In the genomic region with DNA sequence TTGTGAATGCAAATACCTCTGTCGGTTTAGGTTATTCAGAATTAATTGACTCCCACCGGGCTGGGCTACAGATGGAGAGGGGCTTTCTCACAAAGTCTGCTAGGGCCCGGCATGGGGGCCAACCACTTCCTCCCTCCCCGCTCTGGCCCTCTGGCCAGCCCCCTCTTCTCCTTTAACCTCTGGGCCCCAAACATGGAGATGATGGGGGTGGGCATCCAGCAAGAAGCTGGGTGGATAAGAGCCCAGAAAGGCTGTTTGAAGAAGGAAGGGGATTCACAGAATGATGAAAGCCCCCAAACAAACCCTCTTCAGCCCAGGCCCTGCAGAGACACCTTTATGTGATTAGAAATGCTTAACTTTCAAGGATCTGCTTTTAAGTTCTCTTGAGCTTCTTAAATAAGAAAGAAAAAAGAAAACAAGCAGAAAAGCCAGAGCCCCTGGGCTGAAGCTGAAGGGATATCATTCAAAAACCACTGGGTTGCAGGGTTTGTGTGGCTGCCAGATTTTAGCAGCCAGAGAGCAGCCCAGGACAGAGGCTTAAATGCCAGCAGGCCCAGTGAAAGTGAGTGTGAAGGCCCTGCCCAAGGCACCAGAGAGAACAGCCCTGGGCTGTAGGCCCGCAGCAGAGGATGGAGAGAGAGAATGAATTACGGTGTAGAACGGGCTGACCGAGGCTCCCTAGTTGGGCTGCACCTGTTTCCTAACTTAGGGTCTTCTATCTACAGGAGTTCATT, we compare ENCODE assay signal across 1 cellular context.
TF ChIP-seq lines count a peak whose summit lies in the region.

No MANE protein-coding gene starts in this region.

TF ChIP-seq in GM23338, 12 proteins besides CTCF, POLR2A, EP300 and RAD21 (continued from another document):
- TF ChIP-seq, protein P1, sequence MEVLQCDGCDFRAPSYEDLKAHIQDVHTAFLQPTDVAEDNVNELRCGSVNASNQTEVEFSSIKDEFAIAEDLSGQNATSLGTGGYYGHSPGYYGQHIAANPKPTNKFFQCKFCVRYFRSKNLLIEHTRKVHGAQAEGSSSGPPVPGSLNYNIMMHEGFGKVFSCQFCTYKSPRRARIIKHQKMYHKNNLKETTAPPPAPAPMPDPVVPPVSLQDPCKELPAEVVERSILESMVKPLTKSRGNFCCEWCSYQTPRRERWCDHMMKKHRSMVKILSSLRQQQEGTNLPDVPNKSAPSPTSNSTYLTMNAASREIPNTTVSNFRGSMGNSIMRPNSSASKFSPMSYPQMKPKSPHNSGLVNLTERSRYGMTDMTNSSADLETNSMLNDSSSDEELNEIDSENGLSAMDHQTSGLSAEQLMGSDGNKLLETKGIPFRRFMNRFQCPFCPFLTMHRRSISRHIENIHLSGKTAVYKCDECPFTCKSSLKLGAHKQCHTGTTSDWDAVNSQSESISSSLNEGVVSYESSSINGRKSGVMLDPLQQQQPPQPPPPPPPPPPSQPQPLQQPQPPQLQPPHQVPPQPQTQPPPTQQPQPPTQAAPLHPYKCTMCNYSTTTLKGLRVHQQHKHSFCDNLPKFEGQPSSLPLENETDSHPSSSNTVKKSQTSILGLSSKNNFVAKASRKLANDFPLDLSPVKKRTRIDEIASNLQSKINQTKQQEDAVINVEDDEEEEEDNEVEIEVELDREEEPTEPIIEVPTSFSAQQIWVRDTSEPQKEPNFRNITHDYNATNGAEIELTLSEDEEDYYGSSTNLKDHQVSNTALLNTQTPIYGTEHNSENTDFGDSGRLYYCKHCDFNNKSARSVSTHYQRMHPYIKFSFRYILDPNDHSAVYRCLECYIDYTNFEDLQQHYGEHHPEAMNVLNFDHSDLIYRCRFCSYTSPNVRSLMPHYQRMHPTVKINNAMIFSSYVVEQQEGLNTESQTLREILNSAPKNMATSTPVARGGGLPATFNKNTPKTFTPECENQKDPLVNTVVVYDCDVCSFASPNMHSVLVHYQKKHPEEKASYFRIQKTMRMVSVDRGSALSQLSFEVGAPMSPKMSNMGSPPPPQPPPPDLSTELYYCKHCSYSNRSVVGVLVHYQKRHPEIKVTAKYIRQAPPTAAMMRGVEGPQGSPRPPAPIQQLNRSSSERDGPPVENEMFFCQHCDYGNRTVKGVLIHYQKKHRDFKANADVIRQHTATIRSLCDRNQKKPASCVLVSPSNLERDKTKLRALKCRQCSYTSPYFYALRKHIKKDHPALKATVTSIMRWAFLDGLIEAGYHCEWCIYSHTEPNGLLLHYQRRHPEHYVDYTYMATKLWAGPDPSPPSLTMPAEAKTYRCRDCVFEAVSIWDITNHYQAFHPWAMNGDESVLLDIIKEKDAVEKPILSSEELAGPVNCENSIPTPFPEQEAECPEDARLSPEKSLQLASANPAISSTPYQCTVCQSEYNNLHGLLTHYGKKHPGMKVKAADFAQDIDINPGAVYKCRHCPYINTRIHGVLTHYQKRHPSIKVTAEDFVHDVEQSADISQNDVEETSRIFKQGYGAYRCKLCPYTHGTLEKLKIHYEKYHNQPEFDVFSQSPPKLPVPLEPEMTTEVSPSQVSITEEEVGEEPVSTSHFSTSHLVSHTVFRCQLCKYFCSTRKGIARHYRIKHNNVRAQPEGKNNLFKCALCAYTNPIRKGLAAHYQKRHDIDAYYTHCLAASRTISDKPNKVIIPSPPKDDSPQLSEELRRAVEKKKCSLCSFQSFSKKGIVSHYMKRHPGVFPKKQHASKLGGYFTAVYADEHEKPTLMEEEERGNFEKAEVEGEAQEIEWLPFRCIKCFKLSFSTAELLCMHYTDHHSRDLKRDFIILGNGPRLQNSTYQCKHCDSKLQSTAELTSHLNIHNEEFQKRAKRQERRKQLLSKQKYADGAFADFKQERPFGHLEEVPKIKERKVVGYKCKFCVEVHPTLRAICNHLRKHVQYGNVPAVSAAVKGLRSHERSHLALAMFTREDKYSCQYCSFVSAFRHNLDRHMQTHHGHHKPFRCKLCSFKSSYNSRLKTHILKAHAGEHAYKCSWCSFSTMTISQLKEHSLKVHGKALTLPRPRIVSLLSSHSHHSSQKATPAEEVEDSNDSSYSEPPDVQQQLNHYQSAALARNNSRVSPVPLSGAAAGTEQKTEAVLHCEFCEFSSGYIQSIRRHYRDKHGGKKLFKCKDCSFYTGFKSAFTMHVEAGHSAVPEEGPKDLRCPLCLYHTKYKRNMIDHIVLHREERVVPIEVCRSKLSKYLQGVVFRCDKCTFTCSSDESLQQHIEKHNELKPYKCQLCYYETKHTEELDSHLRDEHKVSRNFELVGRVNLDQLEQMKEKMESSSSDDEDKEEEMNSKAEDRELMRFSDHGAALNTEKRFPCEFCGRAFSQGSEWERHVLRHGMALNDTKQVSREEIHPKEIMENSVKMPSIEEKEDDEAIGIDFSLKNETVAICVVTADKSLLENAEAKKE (CRISPR knock-in tag; IDR thresholded peaks at IDR 0.05): peak; percentile 48; the same call in 1 of the 2 replicates
